Comparison of ENCODE assay signal across 1 cellular context in genomic region chr5:14569948-14570691, GRCh38.
TF ChIP-seq lines count a peak whose summit lies in the region.

No MANE protein-coding gene starts in this region.

TF ChIP-seq in HepG2, 621 proteins besides CTCF, POLR2A, EP300 and RAD21 (continued from another document):
- TF ChIP-seq ZNF512B (CRISPR knock-in tag; IDR thresholded peaks at IDR 0.05; ENCODE audit: borderline replicate concordance) (0 out of 2 replicates have a peak, but pooled peaks have one; percentile 75), NFKBIZ (CRISPR knock-in tag; IDR thresholded peaks at IDR 0.05) (peak; percentile 67; the same call in 1 of the 2 replicates), ZNF644 (CRISPR knock-in tag; IDR thresholded peaks at IDR 0.05; ENCODE audit: low read depth) (peak; percentile 82), FOSL2 (CRISPR knock-in tag; IDR thresholded peaks at IDR 0.05) (peak; percentile 96), SIX4 (CRISPR knock-in tag; IDR thresholded peaks at IDR 0.05) (0 out of 2 replicates have a peak, but pooled peaks have one; percentile 30), TBL1XR1 (IDR thresholded peaks at IDR 0.05; ENCODE audit: borderline replicate concordance, low read length, partially characterized antibody) (peak; percentile 89), ZNF3 (CRISPR knock-in tag; IDR thresholded peaks at IDR 0.05) (peak; percentile 95), ESRRA (CRISPR knock-in tag; IDR thresholded peaks at IDR 0.05; ENCODE audit: low read depth) (peak; percentile 75; the same call in 1 of the 2 replicates), MATR3 (CRISPR knock-in tag; IDR thresholded peaks at IDR 0.05) (no peak), JDP2 (CRISPR knock-in tag; IDR thresholded peaks at IDR 0.05; ENCODE audit: borderline replicate concordance) (no peak), TBP (CRISPR knock-in tag; IDR thresholded peaks at IDR 0.05) (no peak), SP1 (IDR thresholded peaks at IDR 0.05) (no peak), SP1 (CRISPR knock-in tag; IDR thresholded peaks at IDR 0.05) (no peak), NCOR1 (IDR thresholded peaks at IDR 0.05; ENCODE audit: borderline replicate concordance, low read length) (peak; percentile 49; the same call in 1 of the 2 replicates), ZNF333 (CRISPR knock-in tag; IDR thresholded peaks at IDR 0.05; ENCODE audit: borderline replicate concordance) (no peak), ZNF260 (CRISPR knock-in tag; IDR thresholded peaks at IDR 0.05; ENCODE audit: borderline replicate concordance, low read depth) (no peak), SMAD3 (CRISPR knock-in tag; IDR thresholded peaks at IDR 0.05) (0 out of 2 replicates have a peak, but pooled peaks have one; percentile 72), ZNF317 (CRISPR knock-in tag; IDR thresholded peaks at IDR 0.05) (0 out of 2 replicates have a peak, but pooled peaks have one; percentile 20), ZNF264 (CRISPR knock-in tag; IDR thresholded peaks at IDR 0.05) (no peak), NFYC (CRISPR knock-in tag; IDR thresholded peaks at IDR 0.05) (peak; percentile 29; the same call in 1 of the 2 replicates), CREM (IDR thresholded peaks at IDR 0.05) (peak; percentile 69), CREM (CRISPR knock-in tag; IDR thresholded peaks at IDR 0.05) (no peak), ZNF180 (CRISPR knock-in tag; IDR thresholded peaks at IDR 0.05; ENCODE audit: borderline replicate concordance, low read depth) (no peak), HNRNPUL1 (IDR thresholded peaks at IDR 0.05; ENCODE audit: low read depth, low read length) (no peak), ZNF451 (CRISPR knock-in tag; IDR thresholded peaks at IDR 0.05) (no peak), GPBP1L1 (CRISPR knock-in tag; IDR thresholded peaks at IDR 0.05) (no peak), ZSCAN9 (CRISPR knock-in tag; IDR thresholded peaks at IDR 0.05; ENCODE audit: borderline replicate concordance) (peak; percentile 92), SPEN (CRISPR knock-in tag; IDR thresholded peaks at IDR 0.05; ENCODE audit: low read depth) (no peak), ZNF101 (CRISPR knock-in tag; IDR thresholded peaks at IDR 0.05; ENCODE audit: borderline replicate concordance, low read depth) (no peak), ZNF749 (CRISPR knock-in tag; IDR thresholded peaks at IDR 0.05; ENCODE audit: borderline replicate concordance) (0 out of 2 replicates have a peak, but pooled peaks have one; percentile 40), GATAD2A (CRISPR knock-in tag; IDR thresholded peaks at IDR 0.05) (peak; percentile 84), ZSCAN30 (CRISPR knock-in tag; IDR thresholded peaks at IDR 0.05) (no peak), TRAFD1 (CRISPR knock-in tag; IDR thresholded peaks at IDR 0.05; ENCODE audit: borderline replicate concordance) (no peak), SKIL (CRISPR knock-in tag; IDR thresholded peaks at IDR 0.05; ENCODE audit: borderline replicate concordance) (peak; percentile 78), TAF1 (CRISPR knock-in tag; IDR thresholded peaks at IDR 0.05) (no peak), SOX13 (IDR thresholded peaks at IDR 0.05) (peak; percentile 88), SOX13 (CRISPR knock-in tag; conservative IDR thresholded peaks at IDR 0.05 in 1 of 2, IDR thresholded peaks at IDR 0.05 in 1 of 2) (peak in 1 of 2 experiments; percentile 98; a peak in 2 of 4 replicates), ZNF10 (CRISPR knock-in tag; IDR thresholded peaks at IDR 0.05; ENCODE audit: borderline replicate concordance, low read depth) (no peak), ZNF543 (CRISPR knock-in tag; IDR thresholded peaks at IDR 0.05) (no peak)
- TF ChIP-seq, protein P1, sequence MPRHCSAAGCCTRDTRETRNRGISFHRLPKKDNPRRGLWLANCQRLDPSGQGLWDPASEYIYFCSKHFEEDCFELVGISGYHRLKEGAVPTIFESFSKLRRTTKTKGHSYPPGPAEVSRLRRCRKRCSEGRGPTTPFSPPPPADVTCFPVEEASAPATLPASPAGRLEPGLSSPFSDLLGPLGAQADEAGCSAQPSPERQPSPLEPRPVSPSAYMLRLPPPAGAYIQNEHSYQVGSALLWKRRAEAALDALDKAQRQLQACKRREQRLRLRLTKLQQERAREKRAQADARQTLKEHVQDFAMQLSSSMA (CRISPR knock-in tag; IDR thresholded peaks at IDR 0.05), result no peak
- TF ChIP-seq, protein P2, sequence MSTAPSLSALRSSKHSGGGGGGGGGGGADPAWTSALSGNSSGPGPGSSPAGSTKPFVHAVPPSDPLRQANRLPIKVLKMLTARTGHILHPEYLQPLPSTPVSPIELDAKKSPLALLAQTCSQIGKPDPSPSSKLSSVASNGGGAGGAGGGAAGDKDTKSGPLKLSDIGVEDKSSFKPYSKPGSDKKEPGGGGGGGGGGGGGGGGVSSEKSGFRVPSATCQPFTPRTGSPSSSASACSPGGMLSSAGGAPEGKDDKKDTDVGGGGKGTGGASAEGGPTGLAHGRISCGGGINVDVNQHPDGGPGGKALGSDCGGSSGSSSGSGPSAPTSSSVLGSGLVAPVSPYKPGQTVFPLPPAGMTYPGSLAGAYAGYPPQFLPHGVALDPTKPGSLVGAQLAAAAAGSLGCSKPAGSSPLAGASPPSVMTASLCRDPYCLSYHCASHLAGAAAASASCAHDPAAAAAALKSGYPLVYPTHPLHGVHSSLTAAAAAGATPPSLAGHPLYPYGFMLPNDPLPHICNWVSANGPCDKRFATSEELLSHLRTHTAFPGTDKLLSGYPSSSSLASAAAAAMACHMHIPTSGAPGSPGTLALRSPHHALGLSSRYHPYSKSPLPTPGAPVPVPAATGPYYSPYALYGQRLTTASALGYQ (CRISPR knock-in tag; IDR thresholded peaks at IDR 0.05), result peak; percentile 54; the same call in 1 of the 2 replicates
- TF ChIP-seq, protein P3, sequence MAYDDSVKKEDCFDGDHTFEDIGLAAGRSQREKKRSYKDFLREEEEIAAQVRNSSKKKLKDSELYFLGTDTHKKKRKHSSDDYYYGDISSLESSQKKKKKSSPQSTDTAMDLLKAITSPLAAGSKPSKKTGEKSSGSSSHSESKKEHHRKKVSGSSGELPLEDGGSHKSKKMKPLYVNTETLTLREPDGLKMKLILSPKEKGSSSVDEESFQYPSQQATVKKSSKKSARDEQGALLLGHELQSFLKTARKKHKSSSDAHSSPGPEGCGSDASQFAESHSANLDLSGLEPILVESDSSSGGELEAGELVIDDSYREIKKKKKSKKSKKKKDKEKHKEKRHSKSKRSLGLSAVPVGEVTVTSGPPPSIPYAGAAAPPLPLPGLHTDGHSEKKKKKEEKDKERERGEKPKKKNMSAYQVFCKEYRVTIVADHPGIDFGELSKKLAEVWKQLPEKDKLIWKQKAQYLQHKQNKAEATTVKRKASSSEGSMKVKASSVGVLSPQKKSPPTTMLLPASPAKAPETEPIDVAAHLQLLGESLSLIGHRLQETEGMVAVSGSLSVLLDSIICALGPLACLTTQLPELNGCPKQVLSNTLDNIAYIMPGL (CRISPR knock-in tag; IDR thresholded peaks at IDR 0.05; ENCODE audit: borderline replicate concordance in 1 of 2, low read depth in 1 of 2), result peak in 1 of 2 experiments; percentile 67; a peak in 1 of 4 replicates
- TF ChIP-seq, protein P4, sequence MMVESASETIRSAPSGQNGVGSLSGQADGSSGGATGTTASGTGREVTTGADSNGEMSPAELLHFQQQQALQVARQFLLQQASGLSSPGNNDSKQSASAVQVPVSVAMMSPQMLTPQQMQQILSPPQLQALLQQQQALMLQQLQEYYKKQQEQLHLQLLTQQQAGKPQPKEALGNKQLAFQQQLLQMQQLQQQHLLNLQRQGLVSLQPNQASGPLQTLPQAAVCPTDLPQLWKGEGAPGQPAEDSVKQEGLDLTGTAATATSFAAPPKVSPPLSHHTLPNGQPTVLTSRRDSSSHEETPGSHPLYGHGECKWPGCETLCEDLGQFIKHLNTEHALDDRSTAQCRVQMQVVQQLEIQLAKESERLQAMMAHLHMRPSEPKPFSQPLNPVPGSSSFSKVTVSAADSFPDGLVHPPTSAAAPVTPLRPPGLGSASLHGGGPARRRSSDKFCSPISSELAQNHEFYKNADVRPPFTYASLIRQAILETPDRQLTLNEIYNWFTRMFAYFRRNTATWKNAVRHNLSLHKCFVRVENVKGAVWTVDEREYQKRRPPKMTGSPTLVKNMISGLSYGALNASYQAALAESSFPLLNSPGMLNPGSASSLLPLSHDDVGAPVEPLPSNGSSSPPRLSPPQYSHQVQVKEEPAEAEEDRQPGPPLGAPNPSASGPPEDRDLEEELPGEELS (CRISPR knock-in tag; IDR thresholded peaks at IDR 0.05), result peak; percentile 72
- TF ChIP-seq, protein P5, sequence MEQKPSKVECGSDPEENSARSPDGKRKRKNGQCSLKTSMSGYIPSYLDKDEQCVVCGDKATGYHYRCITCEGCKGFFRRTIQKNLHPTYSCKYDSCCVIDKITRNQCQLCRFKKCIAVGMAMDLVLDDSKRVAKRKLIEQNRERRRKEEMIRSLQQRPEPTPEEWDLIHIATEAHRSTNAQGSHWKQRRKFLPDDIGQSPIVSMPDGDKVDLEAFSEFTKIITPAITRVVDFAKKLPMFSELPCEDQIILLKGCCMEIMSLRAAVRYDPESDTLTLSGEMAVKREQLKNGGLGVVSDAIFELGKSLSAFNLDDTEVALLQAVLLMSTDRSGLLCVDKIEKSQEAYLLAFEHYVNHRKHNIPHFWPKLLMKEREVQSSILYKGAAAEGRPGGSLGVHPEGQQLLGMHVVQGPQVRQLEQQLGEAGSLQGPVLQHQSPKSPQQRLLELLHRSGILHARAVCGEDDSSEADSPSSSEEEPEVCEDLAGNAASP (CRISPR knock-in tag; IDR thresholded peaks at IDR 0.05; ENCODE audit: borderline replicate concordance), result peak; percentile 95
- TF ChIP-seq, protein P6, sequence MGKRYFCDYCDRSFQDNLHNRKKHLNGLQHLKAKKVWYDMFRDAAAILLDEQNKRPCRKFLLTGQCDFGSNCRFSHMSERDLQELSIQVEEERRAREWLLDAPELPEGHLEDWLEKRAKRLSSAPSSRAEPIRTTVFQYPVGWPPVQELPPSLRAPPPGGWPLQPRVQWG (CRISPR knock-in tag; IDR thresholded peaks at IDR 0.05; ENCODE audit: borderline replicate concordance, low read depth), result no peak
TF ChIP-seq in HepG2: peak in this region for 134.
